In genomic region chr20:57402206-57403125, GRCh38 we compare ENCODE assay signal across 2 cellular contexts.
TF ChIP-seq lines count a peak whose summit lies in the region.

No MANE protein-coding gene starts in this region.

TF ChIP-seq in GM12878, 131 proteins besides CTCF, POLR2A, EP300 and RAD21:
- TF ChIP-seq CHD2 (IDR thresholded peaks at IDR 0.05; ENCODE audit: borderline replicate concordance, low read depth, low read length) (no peak), JUND (IDR thresholded peaks at IDR 0.05; ENCODE audit: low read depth, low read length) (no peak), BMI1 (IDR thresholded peaks at IDR 0.05; ENCODE audit: borderline replicate concordance) (no peak), POLR2AphosphoS5 (IDR thresholded peaks at IDR 0.05; ENCODE audit: low read length) (no peak; the same call in 1 of the 2 replicates), CBX3 (IDR thresholded peaks at IDR 0.05; ENCODE audit: borderline replicate concordance, low read depth) (no peak)

TF ChIP-seq in WTC11, 78 proteins besides CTCF, POLR2A, EP300 and RAD21:
- TF ChIP-seq JUN (CRISPR knock-in tag; IDR thresholded peaks at IDR 0.05): no peak
- no peak for TF ChIP-seq ZNF263 (CRISPR knock-in tag; IDR thresholded peaks at IDR 0.05; ENCODE audit: low read depth)
- no peak for TF ChIP-seq SP1 (CRISPR knock-in tag; conservative IDR thresholded peaks at IDR 0.05)
- no peak for TF ChIP-seq ZSCAN18 (CRISPR knock-in tag; IDR thresholded peaks at IDR 0.05)
- TF ChIP-seq E2F1 (CRISPR knock-in tag; IDR thresholded peaks at IDR 0.05): no peak
- TF ChIP-seq FOXP4 (CRISPR knock-in tag; IDR thresholded peaks at IDR 0.05): no peak
- no peak for TF ChIP-seq ATF6 (CRISPR knock-in tag; IDR thresholded peaks at IDR 0.05)
- TF ChIP-seq MXD4 (CRISPR knock-in tag; IDR thresholded peaks at IDR 0.05; ENCODE audit: borderline replicate concordance): no peak
- TF ChIP-seq FOXJ3 (CRISPR knock-in tag; IDR thresholded peaks at IDR 0.05; ENCODE audit: borderline replicate concordance): no peak
- no peak for TF ChIP-seq ZNF121 (CRISPR knock-in tag; IDR thresholded peaks at IDR 0.05)
- no peak for TF ChIP-seq SMAD3 (CRISPR knock-in tag; IDR thresholded peaks at IDR 0.05; ENCODE audit: borderline replicate concordance)
- no peak for TF ChIP-seq TEAD1 (CRISPR knock-in tag; IDR thresholded peaks at IDR 0.05)
